In genomic region chr19:16750081-16750480, GRCh38 we compare ENCODE assay signal across 8 cellular contexts. TPM values are rescaled to one million over a fixed set of nuclear protein-coding genes. Genes with fewer than 3 reads are reported as not detected.
"Had no signal": no experiment of that assay in that cellular context is flagged by ENCODE, and none has a peak within 500 bp of the region (broad histone marks: within the 10 kb centered on the region; RNA-seq: fewer than 3 reads in every experiment).

No MANE protein-coding gene starts in this region.

- DNase-seq: GM23248, GOT3, H9, HCEC 1CT had no signal

- H3K4me3 ChIP-seq: GM23248 had no signal

- H2AFZ ChIP-seq: GM23248 had no signal

- H3K9ac ChIP-seq: GM23248 had no signal

- ATAC-seq: HepG2 had no signal

- H3K27ac ChIP-seq: GM23248, HL-60 had no signal

RNA-seq across cellular contexts. Expression of gene NWD1, which starts 30.4 kb away (rescaled TPM):
- total RNA-seq: GM23248, H9, HepG2, HT1080 had no signal
- polyA plus RNA-seq: GM23248, HepG2, IgD-negative memory B cell had no signal
